Comparison of ENCODE assay signal across 8 cellular contexts in the genomic region with DNA sequence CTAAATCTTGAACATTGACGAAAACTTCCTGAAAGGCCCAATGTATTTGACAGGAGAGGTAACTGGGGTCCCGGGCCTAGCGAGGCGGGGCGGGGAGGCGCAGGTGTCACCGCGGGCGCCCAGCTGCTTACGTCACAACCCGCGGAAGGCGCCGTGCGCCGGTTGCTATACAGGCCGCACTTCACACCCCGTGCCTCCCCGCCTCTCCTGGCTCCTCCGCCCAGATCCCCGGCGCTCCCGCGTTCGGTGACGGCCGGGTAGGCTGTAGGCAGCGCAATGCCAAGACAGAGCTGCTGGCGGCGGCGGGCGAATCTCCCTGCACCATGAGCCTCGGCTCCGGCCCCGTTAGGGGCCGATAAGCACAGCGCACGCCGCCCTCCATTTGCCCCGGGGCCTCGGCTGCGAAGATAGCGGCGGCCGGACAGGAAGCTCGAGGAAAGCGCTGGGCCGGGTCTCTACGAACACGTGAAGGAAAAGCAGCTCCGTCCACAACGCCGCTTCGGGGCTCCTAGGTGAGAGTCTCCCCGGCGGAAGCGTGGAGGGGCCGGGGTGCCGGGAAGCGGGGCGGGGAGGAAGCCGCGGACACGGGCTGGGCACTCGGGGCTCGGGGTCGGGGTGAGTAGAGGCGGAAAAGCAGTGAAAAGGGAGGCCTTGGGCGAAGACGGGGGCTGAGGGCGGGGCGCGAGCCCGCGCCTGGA. TPM values are rescaled to one million over a fixed set of nuclear protein-coding genes. Genes with fewer than 3 reads are reported as not detected.
DNase-seq lines count a peak whose midpoint lies in the region; ATAC-seq and TF ChIP-seq lines count a peak whose summit lies in the region.

A gene with protein sequence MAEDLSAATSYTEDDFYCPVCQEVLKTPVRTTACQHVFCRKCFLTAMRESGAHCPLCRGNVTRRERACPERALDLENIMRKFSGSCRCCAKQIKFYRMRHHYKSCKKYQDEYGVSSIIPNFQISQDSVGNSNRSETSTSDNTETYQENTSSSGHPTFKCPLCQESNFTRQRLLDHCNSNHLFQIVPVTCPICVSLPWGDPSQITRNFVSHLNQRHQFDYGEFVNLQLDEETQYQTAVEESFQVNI (plus strand): TSS at position 151 of the 698 bp plus-strand sequence. CDS start 903 bp downstream, outside the sequence.

- H3K18ac ChIP-seq in mesenchymal stem cell (ENCODE audit: low read depth in 1 of 2, low read length in 2 of 2) = peak within 1 kb of the TSS; percentile 92 to 96

- DNase-seq in CD8-positive, alpha-beta memory T cell = peak; percentile 85 to 92 (median 92)
- peak; percentile 84 for DNase-seq in GM20000 (ENCODE audit: low spot score)
- DNase-seq in HT-29 (ENCODE audit: low spot score) = peak; percentile 80
- DNase-seq in NK-92 treated with Interleukin-12 subunit alpha and Interleukin-12 subunit beta, amount 100 ng/mL, for 24 hours (lab: John Stamatoyannopoulos, UW) = peak; percentile 83
- peak; percentile 83 to 86 (median 86) for DNase-seq in effector memory CD8-positive, alpha-beta T cell
- peak; percentile 90 for DNase-seq in mesenchymal stem cell
- peak; percentile 78 for DNase-seq in stimulated activated CD8-positive, alpha-beta memory T cell treated with anti-CD3 and anti-CD28 coated beads, Interleukin-12 subunit alpha, Interleukin-12 subunit beta, amount 100 ng/mL, for 4 hours (ENCODE audit: low read depth)

- H3K36me3 Mint-ChIP-seq in CD8-positive, alpha-beta memory T cell = peaks cover 0 to 37% (median 2%) of the 10 kb centered on the region in 3 donors
- peaks cover 44% of the 10 kb centered on the region for H3K36me3 Mint-ChIP-seq in effector memory CD8-positive, alpha-beta T cell (ENCODE audit: insufficient read depth)

- no peak for TF ChIP-seq CTCF in GM20000 (IDR thresholded peaks at IDR 0.05; ENCODE audit: extremely low read depth, missing control alignments)

- H3K23ac ChIP-seq in mesenchymal stem cell (ENCODE audit: low read length in 2 of 2) = peak within 1 kb of the TSS in 1 of 2 experiments; percentile 81

- H2AFZ ChIP-seq in mesenchymal stem cell (ENCODE audit: low read depth, low read length) = peak within 1 kb of the TSS; percentile 98

- H3K4ac ChIP-seq in mesenchymal stem cell (ENCODE audit: low read depth in 1 of 2, low read length in 2 of 2) = peak within 1 kb of the TSS; percentile 31 to 97

- H3K27ac ChIP-seq in CD8-positive, alpha-beta memory T cell (ENCODE audit: low read depth, low read length) = peak within 1 kb of the TSS; percentile 93
- H3K27ac ChIP-seq in mesenchymal stem cell (ENCODE audit: low read length, poor library complexity, severe bottlenecking) = peak within 1 kb of the TSS; percentile 88

- no peaks in the 10 kb centered on the region for H3K9me3 ChIP-seq in CD8-positive, alpha-beta memory T cell (ENCODE audit: low read length)
- H3K9me3 ChIP-seq in mesenchymal stem cell (ENCODE audit: control insufficient read depth, low read length) = no peaks in the 10 kb centered on the region

- H3K36me3 ChIP-seq in CD8-positive, alpha-beta memory T cell (ENCODE audit: insufficient read depth, low read length) = peaks cover 9% of the 10 kb centered on the region
- peaks cover 0 to 4% of the 10 kb centered on the region in 2 experiments for H3K36me3 ChIP-seq in mesenchymal stem cell (ENCODE audit: control insufficient read depth in 1 of 2, insufficient read depth in 2 of 2, low read depth in 1 of 2, low read length in 2 of 2)

- H3K9ac ChIP-seq in mesenchymal stem cell (ENCODE audit: low read length) = peak within 1 kb of the TSS; percentile 94

- peak within 1 kb of the TSS; percentile 58 for H4K8ac ChIP-seq in mesenchymal stem cell (ENCODE audit: low read length)

- peaks cover 36% of the 10 kb centered on the region for H3K4me1 ChIP-seq in CD8-positive, alpha-beta memory T cell (ENCODE audit: insufficient read depth, low read length)
- peaks cover 4% of the 10 kb centered on the region for H3K4me1 ChIP-seq in mesenchymal stem cell (ENCODE audit: control insufficient read depth, insufficient read depth, low read depth, low read length)

- H3K27ac Mint-ChIP-seq in CD8-positive, alpha-beta memory T cell = peak within 1 kb of the TSS; percentile 90 to 99 (median 98)
- H3K27ac Mint-ChIP-seq in effector memory CD8-positive, alpha-beta T cell = peak within 1 kb of the TSS; percentile 96 to 98

- peak within 1 kb of the TSS; percentile 89 for H2BK5ac ChIP-seq in mesenchymal stem cell (ENCODE audit: low read depth, low read length, poor library complexity, severe bottlenecking)

- H3K9me3 Mint-ChIP-seq in CD8-positive, alpha-beta memory T cell = no peaks in the 10 kb centered on the region
- H3K9me3 Mint-ChIP-seq in effector memory CD8-positive, alpha-beta T cell = no peaks in the 10 kb centered on the region

- H2BK12ac ChIP-seq in mesenchymal stem cell (ENCODE audit: low read length in 2 of 2) = peak within 1 kb of the TSS; percentile 66 to 85

- H2AK5ac ChIP-seq in mesenchymal stem cell (ENCODE audit: low read length, severe bottlenecking) = no peak within 1 kb of the TSS

- H3K4me3 ChIP-seq in CD8-positive, alpha-beta memory T cell (ENCODE audit: low read length) = peak within 1 kb of the TSS; percentile 86
- H3K4me3 ChIP-seq in mesenchymal stem cell (ENCODE audit: insufficient read depth in 1 of 2, low read depth in 1 of 2, low read length in 2 of 2) = peak within 1 kb of the TSS; percentile 84 to 99

- H3K14ac ChIP-seq in mesenchymal stem cell (ENCODE audit: low read length in 2 of 2) = peak within 1 kb of the TSS in 1 of 2 experiments; percentile 87

- H3K4me1 Mint-ChIP-seq in CD8-positive, alpha-beta memory T cell = peaks cover 45 to 57% (median 55%) of the 10 kb centered on the region in 3 donors
- peaks cover 31 to 38% of the 10 kb centered on the region in 2 donors for H3K4me1 Mint-ChIP-seq in effector memory CD8-positive, alpha-beta T cell (ENCODE audit: low read depth in 2 of 2)

- peak; percentile 69 for ATAC-seq in effector memory CD8-positive, alpha-beta T cell (replicated peaks)

- H3K4me3 Mint-ChIP-seq in CD8-positive, alpha-beta memory T cell = peak within 1 kb of the TSS; percentile 93 to 100 (median 97)
- peak within 1 kb of the TSS; percentile 98 to 99 for H3K4me3 Mint-ChIP-seq in effector memory CD8-positive, alpha-beta T cell

- peak within 1 kb of the TSS; percentile 9 for H2BK120ac ChIP-seq in mesenchymal stem cell (ENCODE audit: low read depth, low read length)

- POLR2A ChIA-PET in CD8-positive, alpha-beta memory T cell (lab: Charles Lee) = interaction anchor here (0.6 to 3.9 kb wide), 6 partner anchors 20 to 150 kb away, joined by 3 to 66 read pairs (median 7); partner anchors contain the start of genes RNF125 and TRAPPC8
- POLR2A ChIA-PET in activated CD8-positive, alpha-beta memory T cell treated with anti-CD3 and anti-CD28 coated beads for 36 hours (lab: Charles Lee) = interaction anchor here (0.8 to 2.5 kb wide), 4 partner anchors 42 to 149 kb away, joined by 3 to 43 read pairs (median 9); partner anchors contain the start of genes RNF125 and TRAPPC8

- peaks cover 1% of the 10 kb centered on the region for H3K79me1 ChIP-seq in mesenchymal stem cell (replicated peaks; ENCODE audit: low read length, poor library complexity, severe bottlenecking)

- no peaks in the 10 kb centered on the region for H3K27me3 ChIP-seq in CD8-positive, alpha-beta memory T cell (ENCODE audit: insufficient read depth, low read length, poor library complexity, severe bottlenecking)
- no peaks in the 10 kb centered on the region for H3K27me3 ChIP-seq in mesenchymal stem cell (ENCODE audit: control insufficient read depth in 1 of 2, insufficient read depth in 1 of 2, low read length in 2 of 2)

- H2BK15ac ChIP-seq in mesenchymal stem cell (ENCODE audit: low read depth, poor library complexity, severe bottlenecking) = peak within 1 kb of the TSS; percentile 75

- CTCF ChIA-PET in CD8-positive, alpha-beta memory T cell (lab: Charles Lee) = interaction anchor here (1.8 to 4.2 kb wide), 3 partner anchors 20 to 149 kb away, joined by 8 to 19 read pairs (median 13); partner anchors contain the start of genes RNF125 and TRAPPC8
- CTCF ChIA-PET in activated CD8-positive, alpha-beta memory T cell treated with anti-CD3 and anti-CD28 coated beads for 36 hours (lab: Charles Lee) = interaction anchor here (0.7 to 1.4 kb wide), 5 partner anchors 20 to 150 kb away, joined by 3 to 9 read pairs (median 3); no protein-coding TSS in a partner anchor

- WGBS in mesenchymal stem cell = 1% methylated on average over 60 of the region's 75 CpGs

- H4K91ac ChIP-seq in mesenchymal stem cell (ENCODE audit: low read length) = peak within 1 kb of the TSS; percentile 85

- H3K4me2 ChIP-seq in mesenchymal stem cell (ENCODE audit: low read length, poor library complexity, severe bottlenecking) = peak within 1 kb of the TSS; percentile 81

- peaks cover 0 to 2% of the 10 kb centered on the region in 2 donors for H3K27me3 Mint-ChIP-seq in CD8-positive, alpha-beta memory T cell
- H3K27me3 Mint-ChIP-seq in effector memory CD8-positive, alpha-beta T cell = no peaks in the 10 kb centered on the region

RNA-seq across cellular contexts. Expression of the gene that starts here (rescaled TPM):
- 10 to 100 TPM; 82.7 to 87.8 TPM for total RNA-seq in CD8-positive, alpha-beta memory T cell
- polyA plus RNA-seq in CD8-positive, alpha-beta memory T cell = 54.9 TPM
- 30.8 and 43.0 TPM in 2 replicates for total RNA-seq in HT-29 (2014; rRNA removed; shearing (Covaris generic))
- total RNA-seq in activated CD8-positive, alpha-beta memory T cell treated with anti-CD3 and anti-CD28 coated beads for 36 hours = 10 to 100 TPM; 81.0 to 84.7 TPM
- 7.4 TPM for polyA plus RNA-seq in mesenchymal stem cell (2013, experiment 1 of 2)
- polyA plus RNA-seq in mesenchymal stem cell (2013, experiment 2 of 2) = 7.6 TPM

Comparison
In these comparisons a context has a peak if more than half of its experiments do, and no peak if none do; other contexts are left out.
1. Peak in every context shown above with its lines: DNase-seq, ATAC-seq, H3K4me3 ChIP-seq and H3K27ac ChIP-seq.